7 cellular contexts compared by ENCODE assay signal in genomic region chr2:171261529-171261928, GRCh38.
DNase-seq lines count a peak whose midpoint lies in the region; ATAC-seq, FAIRE-seq and TF ChIP-seq lines count a peak whose summit lies in the region.
"Not testable (repeated sequence)": the region's sequence is repeated elsewhere in the genome, so short reads cannot be mapped to it uniquely, and the experiment has no call there.

No MANE protein-coding gene starts in this region.

- dilution Hi-C loops in IMR-90 (cut with HindIII; ENCODE audit: low sequenced_read_pairs, unreplicated experiment): not testable (repeated sequence)

- CTCF ChIA-PET in IMR-90 (lab: Yijun Ruan, JAX): not testable (repeated sequence)
- CTCF ChIA-PET in activated CD4-positive, alpha-beta T cell treated with anti-CD3 and anti-CD28 coated beads for 36 hours (lab: Charles Lee): interaction anchor here (0.7 to 3.4 kb wide), 7 partner anchors 14 to 155 kb away, joined by 3 to 21 read pairs (median 3); no protein-coding TSS in a partner anchor

- H3K9me3 ChIP-seq in IMR-90 (ENCODE audit: control insufficient read depth, insufficient read depth, low read length); endodermal cell (ENCODE audit: control insufficient read depth, low read length): not testable (repeated sequence)

- H2BK5ac ChIP-seq in IMR-90 (ENCODE audit: low read depth, low read length, poor library complexity, severe bottlenecking): not testable (repeated sequence)
- H2BK5ac ChIP-seq in mesendoderm (ENCODE audit: low read length): peak overlapping the region; percentile 11

- H3K27ac ChIP-seq in IMR-90 (ENCODE audit: insufficient read depth, low read length): not testable (repeated sequence)
- peak overlapping the region; percentile 78 for H3K27ac ChIP-seq in endodermal cell (ENCODE audit: low read depth, low read length)
- peak overlapping the region; percentile 4 for H3K27ac ChIP-seq in mesendoderm (ENCODE audit: low read depth, low read length)

- not testable (repeated sequence) for H4K20me1 ChIP-seq in IMR-90 (ENCODE audit: insufficient read depth, low read length)

- H3K9ac ChIP-seq in IMR-90 (ENCODE audit: low read depth, low read length); endodermal cell (ENCODE audit: extremely low read depth, low read length, poor library complexity, severe bottlenecking); mesendoderm (ENCODE audit: low read length): not testable (repeated sequence)

- not testable (repeated sequence) for H3K27ac Mint-ChIP-seq in activated CD4-positive, alpha-beta T cell treated with anti-CD3 and anti-CD28 coated beads for 36 hours; stimulated activated effector memory CD8-positive, alpha-beta T cell treated with anti-CD3 and anti-CD28 coated beads, Interleukin-12 subunit alpha, Interleukin-12 subunit beta, amount 100 ng/mL, for 72 hours
- H3K27ac Mint-ChIP-seq in endodermal cell: peak overlapping the region; percentile 90

- H3K4me3 Mint-ChIP-seq in activated CD4-positive, alpha-beta T cell treated with anti-CD3 and anti-CD28 coated beads for 36 hours; endodermal cell; stimulated activated effector memory CD8-positive, alpha-beta T cell treated with anti-CD3 and anti-CD28 coated beads, Interleukin-12 subunit alpha, Interleukin-12 subunit beta, amount 100 ng/mL, for 72 hours: not testable (repeated sequence)

- not testable (repeated sequence) for TF ChIP-seq CTCF in IMR-90 (conservative IDR thresholded peaks at IDR 0.05; ENCODE audit: low read depth, low read length); endodermal cell (conservative IDR thresholded peaks at IDR 0.05)

- not testable (repeated sequence) for BruUV-seq in IMR-90 (replicated peaks; lab: Mats Ljungman, UMichigan)

- peak; percentile 65; the same call in 1 of the 2 replicates for ATAC-seq in IMR-90 (ENCODE audit: low read depth)
- peak; percentile 35 for ATAC-seq in activated CD4-positive, alpha-beta T cell treated with anti-CD3 and anti-CD28 coated beads for 36 hours
- ATAC-seq in stimulated activated effector memory CD8-positive, alpha-beta T cell treated with anti-CD3 and anti-CD28 coated beads, Interleukin-12 subunit alpha, Interleukin-12 subunit beta, amount 100 ng/mL, for 72 hours: peak; percentile 51

- H2BK20ac ChIP-seq in IMR-90 (ENCODE audit: low read depth, low read length): not testable (repeated sequence)

- H3K56ac ChIP-seq in IMR-90 (ENCODE audit: extremely low read depth, insufficient read depth, low read length): not testable (repeated sequence)
- peak overlapping the region; percentile 19 for H3K56ac ChIP-seq in mesendoderm (ENCODE audit: low read length)

- H3K27me3 Mint-ChIP-seq in activated CD4-positive, alpha-beta T cell treated with anti-CD3 and anti-CD28 coated beads for 36 hours; endodermal cell (ENCODE audit: insufficient read depth): not testable (repeated sequence)

- intact Hi-C loops in IMR-90 (cut with micrococcal nuclease): not testable (repeated sequence)
- intact Hi-C loops in activated CD4-positive, alpha-beta T cell treated with anti-CD3 and anti-CD28 coated beads for 36 hours (cut with DNase I, micrococcal nuclease): loop anchor here (2.0 to 5.0 kb wide), 4 partner anchors 101 to 333 kb away; partner anchors contain the start of genes DCAF17 (in 2 of the 2), METTL8 (in 2 of the 2), GORASP2 (in 1 of the 2) and TLK1 (in 1 of the 2)

- not testable (repeated sequence) for H3K4me3 ChIP-seq in IMR-90 (ENCODE audit: insufficient read depth, low read depth, low read length); endodermal cell (ENCODE audit: low read length); mesendoderm (ENCODE audit: low read length)

- not testable (repeated sequence) for H3K36me3 Mint-ChIP-seq in activated CD4-positive, alpha-beta T cell treated with anti-CD3 and anti-CD28 coated beads for 36 hours (ENCODE audit: low read depth); endodermal cell (ENCODE audit: low read depth); stimulated activated effector memory CD8-positive, alpha-beta T cell treated with anti-CD3 and anti-CD28 coated beads, Interleukin-12 subunit alpha, Interleukin-12 subunit beta, amount 100 ng/mL, for 72 hours

- H3K79me2 ChIP-seq in mesendoderm (ENCODE audit: control insufficient read depth, insufficient read depth, low read length): not testable (repeated sequence)

- peak; percentile 26 for FAIRE-seq in GM19239 (lab: Jason Lieb, UNC)

- not testable (repeated sequence) for H3K27me3 ChIP-seq in IMR-90 (ENCODE audit: control insufficient read depth, insufficient read depth, low read length); endodermal cell (ENCODE audit: control insufficient read depth, insufficient read depth, low read length, poor library complexity, severe bottlenecking); mesendoderm (ENCODE audit: insufficient read depth, low read length, poor library complexity)

- TF ChIP-seq POLR2A in IMR-90 (IDR thresholded peaks at IDR 0.05; ENCODE audit: low read depth, low read length): not testable (repeated sequence)

- H3K4me2 ChIP-seq in IMR-90 (ENCODE audit: low read depth, low read length); mesendoderm (ENCODE audit: low read length): not testable (repeated sequence)

- H3K36me3 ChIP-seq in IMR-90 (ENCODE audit: control insufficient read depth, insufficient read depth, low read length); endodermal cell (ENCODE audit: control insufficient read depth, insufficient read depth, low read length); mesendoderm (ENCODE audit: control insufficient read depth, insufficient read depth, low read length): not testable (repeated sequence)

- DNase-seq in GM19239 (ENCODE audit: insufficient read length, low spot score); activated CD4-positive, alpha-beta T cell treated with anti-CD3 and anti-CD28 coated beads for 36 hours; endodermal cell; stimulated activated effector memory CD8-positive, alpha-beta T cell treated with anti-CD3 and anti-CD28 coated beads, Interleukin-12 subunit alpha, Interleukin-12 subunit beta, amount 100 ng/mL, for 72 hours (ENCODE audit: low spot score in 2 of 2): not testable (repeated sequence)
- DNase-seq in IMR-90: peak; percentile 41
- DNase-seq in amniotic epithelial cell (ENCODE audit: low read depth): peak; percentile 31
- peak; percentile 32 for DNase-seq in mesendoderm

- peaks cover 34% of the 10 kb centered on the region for H3K4me1 Mint-ChIP-seq in activated CD4-positive, alpha-beta T cell treated with anti-CD3 and anti-CD28 coated beads for 36 hours
- H3K4me1 Mint-ChIP-seq in endodermal cell: peaks cover 33% of the 10 kb centered on the region
- H3K4me1 Mint-ChIP-seq in stimulated activated effector memory CD8-positive, alpha-beta T cell treated with anti-CD3 and anti-CD28 coated beads, Interleukin-12 subunit alpha, Interleukin-12 subunit beta, amount 100 ng/mL, for 72 hours: peaks cover 16% of the 10 kb centered on the region

- not testable (repeated sequence) for TF ChIP-seq RAD21 in IMR-90 (IDR thresholded peaks at IDR 0.05; ENCODE audit: low read length)

- not testable (repeated sequence) for H2AK9ac ChIP-seq in IMR-90 (replicated peaks; ENCODE audit: low read depth, low read length, poor library complexity)

- not testable (repeated sequence) for H2BK15ac ChIP-seq in IMR-90 (ENCODE audit: low read depth, low read length); mesendoderm (replicated peaks; ENCODE audit: low read depth)

- not testable (repeated sequence) for H3K18ac ChIP-seq in IMR-90 (ENCODE audit: low read depth, low read length)
- H3K18ac ChIP-seq in mesendoderm (ENCODE audit: low read length): peak overlapping the region; percentile 78

- H3K23ac ChIP-seq in IMR-90 (ENCODE audit: low read depth, low read length): 0 out of 2 replicates have a peak overlapping the region, but pooled peaks have one; percentile 24
- H3K23ac ChIP-seq in mesendoderm (ENCODE audit: low read length): not testable (repeated sequence)

- WGBS in IMR-90 (ENCODE audit: extremely low coverage in 2 of 2, insufficient read length in 1 of 2), 2 experiments: no CpG with 5 or more reads among the region's 2 CpGs
- 93 to 100% methylated on average over 2 of the region's 2 CpGs for WGBS in endodermal cell (ENCODE audit: insufficient coverage in 1 of 2, insufficient read length in 1 of 2), 2 experiments
- whole genome bisulfite sequencing in mesendoderm (ENCODE audit: extremely low coverage, insufficient coverage, low lambda C conversion rate): no CpG with 5 or more reads among the region's 2 CpGs

- H4K91ac ChIP-seq in IMR-90 (ENCODE audit: insufficient read depth, low read depth, low read length): not testable (repeated sequence)

- not testable (repeated sequence) for H3K79me1 ChIP-seq in IMR-90 (ENCODE audit: low read depth in 1 of 2, low read length in 2 of 2); mesendoderm (ENCODE audit: low read length)

- H4K5ac ChIP-seq in IMR-90 (ENCODE audit: low read depth, low read length); mesendoderm (ENCODE audit: low read length): not testable (repeated sequence)

- in situ Hi-C loops in IMR-90 (cut with MboI; ENCODE audit: low sequenced_read_pairs): not testable (repeated sequence)

- H3K14ac ChIP-seq in IMR-90 (replicated peaks; ENCODE audit: low read depth, low read length): not testable (repeated sequence)

- POLR2A ChIA-PET in IMR-90 (lab: Charles Lee; ENCODE audit: unreplicated experiment): not testable (repeated sequence)
- POLR2A ChIA-PET in activated CD4-positive, alpha-beta T cell treated with anti-CD3 and anti-CD28 coated beads for 36 hours (lab: Charles Lee): interaction anchor here (0.6 kb wide), 1 partner anchor 294 kb away, joined by 3 read pairs; no protein-coding TSS in a partner anchor

- H3K9me3 Mint-ChIP-seq in activated CD4-positive, alpha-beta T cell treated with anti-CD3 and anti-CD28 coated beads for 36 hours (ENCODE audit: low read depth); stimulated activated effector memory CD8-positive, alpha-beta T cell treated with anti-CD3 and anti-CD28 coated beads, Interleukin-12 subunit alpha, Interleukin-12 subunit beta, amount 100 ng/mL, for 72 hours: not testable (repeated sequence)
- peaks cover 13% of the 10 kb centered on the region for H3K9me3 Mint-ChIP-seq in endodermal cell

- not testable (repeated sequence) for H2AFZ ChIP-seq in IMR-90 (replicated peaks; ENCODE audit: low read length, poor library complexity)

- not testable (repeated sequence) for H2AK5ac ChIP-seq in IMR-90 (ENCODE audit: low read depth, low read length); mesendoderm (ENCODE audit: low read length)

- not testable (repeated sequence) for H3K9me1 ChIP-seq in IMR-90 (ENCODE audit: insufficient read depth, low read length)

- not testable (repeated sequence) for H4K8ac ChIP-seq in IMR-90 (ENCODE audit: low read depth in 2 of 2, low read length in 2 of 2); mesendoderm (ENCODE audit: low read depth, low read length)

- not testable (repeated sequence) for H3K4me1 ChIP-seq in IMR-90 (ENCODE audit: control insufficient read depth, insufficient read depth, low read length); endodermal cell (ENCODE audit: control insufficient read depth, insufficient read depth, low read length); mesendoderm (ENCODE audit: control insufficient read depth, low read depth, low read length)

- not testable (repeated sequence) for H3K4ac ChIP-seq in IMR-90 (ENCODE audit: low read depth, low read length)
- peak overlapping the region; percentile 86 for H3K4ac ChIP-seq in mesendoderm (ENCODE audit: low read depth, low read length)

- not testable (repeated sequence) for H2BK120ac ChIP-seq in IMR-90 (ENCODE audit: low read depth, low read length); mesendoderm (ENCODE audit: low read depth, low read length)
